ENCODE assay signal across 1 cellular context in the genomic region with DNA sequence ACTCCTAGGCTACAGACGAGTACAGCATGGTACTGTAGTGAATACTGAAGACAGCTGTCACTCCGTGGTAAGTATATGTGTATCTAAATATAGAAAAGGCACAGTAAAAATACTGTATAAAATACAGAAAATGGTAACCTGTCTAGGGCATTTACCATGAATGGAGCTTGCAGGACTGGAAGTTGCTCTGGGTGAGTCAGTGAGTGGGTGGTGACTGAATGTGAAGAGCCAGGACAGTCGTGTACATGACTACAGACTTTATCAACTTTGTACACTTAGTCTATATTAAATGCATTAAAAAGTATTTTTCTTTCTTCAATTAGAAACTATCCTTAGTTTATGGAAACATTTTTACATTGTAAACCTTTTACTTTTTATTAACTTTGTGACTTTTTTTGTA.
TF ChIP-seq lines count a peak whose summit lies in the region.

No MANE protein-coding gene starts in this region.

TF ChIP-seq in K562, 482 proteins besides CTCF, POLR2A, EP300 and RAD21:
- TF ChIP-seq KDM1A (IDR thresholded peaks at IDR 0.05), result 0 out of 4 replicates have a peak, but pooled peaks of 1 of the 2 experiments have one; percentile 9
- peak; percentile 82 for TF ChIP-seq EGR1 (conservative IDR thresholded peaks at IDR 0.05)
- TF ChIP-seq ZNF586 (CRISPR knock-in tag; conservative IDR thresholded peaks at IDR 0.05), result no peak
- TF ChIP-seq, protein P1, sequence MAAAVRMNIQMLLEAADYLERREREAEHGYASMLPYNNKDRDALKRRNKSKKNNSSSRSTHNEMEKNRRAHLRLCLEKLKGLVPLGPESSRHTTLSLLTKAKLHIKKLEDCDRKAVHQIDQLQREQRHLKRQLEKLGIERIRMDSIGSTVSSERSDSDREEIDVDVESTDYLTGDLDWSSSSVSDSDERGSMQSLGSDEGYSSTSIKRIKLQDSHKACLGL (CRISPR knock-in tag; IDR thresholded peaks at IDR 0.05; ENCODE audit: borderline replicate concordance, poor library complexity, severe bottlenecking), result no peak
- TF ChIP-seq MYC (IDR thresholded peaks at IDR 0.05; ENCODE audit: low read depth, low read length), result no peak
- no peak for TF ChIP-seq MYC (CRISPR knock-in tag; IDR thresholded peaks at IDR 0.05; ENCODE audit: borderline replicate concordance, low read depth)
